17 cellular contexts compared by ENCODE assay signal in the genomic region with DNA sequence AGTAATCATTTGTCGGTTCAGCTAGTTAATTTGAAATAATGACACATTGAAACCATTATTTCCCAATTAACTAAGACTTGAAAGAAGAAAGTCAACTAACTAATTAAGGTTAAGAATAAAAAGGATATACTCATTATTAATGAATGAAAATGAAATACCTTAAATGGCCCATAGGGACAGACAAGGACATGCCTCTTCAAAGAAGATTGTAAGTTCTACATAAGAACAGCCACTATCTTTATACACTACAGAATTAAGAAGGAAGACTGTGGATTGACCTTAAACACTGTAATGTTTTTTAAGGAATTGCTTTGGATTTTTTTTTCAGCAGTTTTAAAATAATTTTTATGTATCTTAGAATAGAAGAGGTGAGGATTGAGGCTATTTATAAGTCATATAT.
"Had no signal": no experiment of that assay in that cellular context is flagged by ENCODE, and none has a peak within 500 bp of the region (broad histone marks: within the 10 kb centered on the region; RNA-seq: fewer than 3 reads in every experiment).

No MANE protein-coding gene starts in this region.

- H3K4me1 Mint-ChIP-seq: naive thymus-derived CD4-positive, alpha-beta T cell had no signal

- H3K4me3 ChIP-seq: gastroesophageal sphincter, mucosa of descending colon, suprapubic skin, upper lobe of left lung had no signal

- H3K27me3 Mint-ChIP-seq: dendritic cell treated with granulocyte-macrophage colony-stimulating factor and Interleukin-4, amounts not matched to agents 40 ng/mL and 50 ng/mL, for 4 days had no signal

- DNase-seq: activated CD4-positive, alpha-beta T cell treated with anti-CD3 and anti-CD28 coated beads, Interleukin-2, amount 50 U/mL, for 1 hour; aorta; cerebellar nuclear complex; effector memory CD4-positive, alpha-beta T cell; mammary epithelial cell; mucosa of descending colon; naive thymus-derived CD4-positive, alpha-beta T cell; stimulated activated CD4-positive, alpha-beta T cell treated with anti-CD3 and anti-CD28 coated beads, Interleukin-4, amount 100 ng/mL, for 4 hours; stimulated activated CD8-positive, alpha-beta memory T cell treated with anti-CD3 and anti-CD28 coated beads, Interleukin-4, amount 100 ng/mL, for 48 hours; stimulated activated naive CD8-positive, alpha-beta T cell treated with anti-CD3 and anti-CD28 coated beads, Interleukin-15, Interleukin-2, amounts not matched to agents 100 U/mL and 50 U/mL, for 24 hours; T-helper 9 cell; upper lobe of left lung had no signal

- H3K4me3 Mint-ChIP-seq: activated T-helper 1 cell treated with anti-CD3 and anti-CD28 coated beads, Interleukin-12 subunit alpha, Interleukin-12 subunit beta, Interleukin-2, Interleukin-4 antibody, amounts not matched to agents 30 ng/mL and 10 ng/mL and 1 ng/mL, durations not matched to agents 14 hours and 24 hours and 36 hours; dendritic cell treated with granulocyte-macrophage colony-stimulating factor and Interleukin-4, amounts not matched to agents 40 ng/mL and 50 ng/mL, for 4 days; naive thymus-derived CD4-positive, alpha-beta T cell had no signal

- H3K9me3 Mint-ChIP-seq: activated T-helper 1 cell treated with anti-CD3 and anti-CD28 coated beads, Interleukin-12 subunit alpha, Interleukin-12 subunit beta, Interleukin-2, Interleukin-4 antibody, amounts not matched to agents 30 ng/mL and 10 ng/mL and 1 ng/mL, durations not matched to agents 14 hours and 24 hours and 36 hours; dendritic cell treated with granulocyte-macrophage colony-stimulating factor and Interleukin-4, amounts not matched to agents 40 ng/mL and 50 ng/mL, for 4 days had no signal

- H3K36me3 Mint-ChIP-seq: naive thymus-derived CD4-positive, alpha-beta T cell had no signal

- ATAC-seq: activated CD4-positive, CD25-positive, alpha-beta regulatory T cell treated with anti-CD3 and anti-CD28 coated beads, Interleukin-2, amount 50 U/mL, for 24 hours; gastroesophageal sphincter; mucosa of descending colon; naive thymus-derived CD4-positive, alpha-beta T cell; stimulated activated naive CD8-positive, alpha-beta T cell treated with anti-CD3 and anti-CD28 coated beads, Interleukin-15, Interleukin-2, amounts not matched to agents 100 U/mL and 50 U/mL, for 24 hours had no signal

- H3K27ac Mint-ChIP-seq: activated T-helper 1 cell treated with anti-CD3 and anti-CD28 coated beads, Interleukin-12 subunit alpha, Interleukin-12 subunit beta, Interleukin-2, Interleukin-4 antibody, amounts not matched to agents 30 ng/mL and 10 ng/mL and 1 ng/mL, durations not matched to agents 14 hours and 24 hours and 36 hours; dendritic cell treated with granulocyte-macrophage colony-stimulating factor and Interleukin-4, amounts not matched to agents 40 ng/mL and 50 ng/mL, for 4 days; naive thymus-derived CD4-positive, alpha-beta T cell had no signal
